In the genomic region with DNA sequence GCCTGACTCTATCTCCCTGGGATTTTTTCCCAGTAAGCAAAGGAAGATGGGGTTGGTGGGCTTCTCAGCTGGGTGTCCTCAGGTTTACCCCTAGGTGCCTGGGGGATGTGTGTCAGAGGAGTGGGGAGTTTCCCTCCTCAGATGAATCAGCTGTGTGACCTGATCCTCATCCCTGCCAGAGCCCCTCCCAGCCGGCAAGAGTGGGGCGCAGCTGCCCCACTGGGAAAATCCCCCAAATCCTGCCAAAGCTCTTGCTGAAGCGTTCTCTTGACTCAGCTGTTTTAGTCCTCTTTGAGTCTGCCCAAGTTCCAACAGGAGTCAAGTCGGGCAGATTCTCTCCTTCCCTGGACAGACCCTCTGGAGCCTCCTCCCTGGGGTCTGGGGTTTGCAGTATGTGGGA, we compare ENCODE assay signal across 14 cellular contexts. TPM values are rescaled to one million over a fixed set of nuclear protein-coding genes. Genes with fewer than 3 reads are reported as not detected.
DNase-seq lines count a peak whose midpoint lies in the region; ATAC-seq, FAIRE-seq and TF ChIP-seq lines count a peak whose summit lies in the region.
"Had no signal": no experiment of that assay in that cellular context is flagged by ENCODE, and none has a peak within 500 bp of the region (broad histone marks: within the 10 kb centered on the region; RNA-seq: fewer than 3 reads in every experiment).

No MANE protein-coding gene starts in this region.

- WGBS in mesodermal cell (ENCODE audit: insufficient coverage in 2 of 2), 2 experiments: 89 to 96% methylated on average over 3 of the region's 4 CpGs

- H3K4me1 ChIP-seq in mesodermal cell (ENCODE audit: control insufficient read depth, insufficient read depth, low read length, poor library complexity, severe bottlenecking): peaks cover 57% of the 10 kb centered on the region

- TF ChIP-seq CTCF in AG09319 (IDR thresholded peaks at IDR 0.05; ENCODE audit: low read depth, low read length): no peak
- no peak for TF ChIP-seq CTCF in bronchial epithelial cell (IDR thresholded peaks at IDR 0.05; ENCODE audit: insufficient read depth, low read length, severe bottlenecking)

- peaks cover 2% of the 10 kb centered on the region for H3K36me3 ChIP-seq in bronchial epithelial cell (ENCODE audit: control insufficient read depth, insufficient read depth, low read length)
- peaks cover 14% of the 10 kb centered on the region for H3K36me3 ChIP-seq in mesodermal cell (ENCODE audit: control insufficient read depth, insufficient read depth, low read length)

- H3K9me3 ChIP-seq in mesodermal cell (ENCODE audit: control insufficient read depth, low read length): no peaks in the 10 kb centered on the region
- H3K9me3 ChIP-seq: neutrophil, stomach had no signal

- ATAC-seq in HG02840 (IDR thresholded peaks at IDR 0.05; ENCODE audit: low FRiP score, unreplicated experiment): no peak

- peak; percentile 56 for DNase-seq in AG09319 (ENCODE audit: extremely low read depth, low read depth)
- DNase-seq in LHCN-M2 (ENCODE audit: low read depth): peak; percentile 94
- DNase-seq in bronchial epithelial cell (ENCODE audit: low read depth): peak; percentile 91
- DNase-seq in SKM-1 (lab: John Stamatoyannopoulos, UW; ENCODE audit: unreplicated experiment): no peak
- DNase-seq in NCI-H2081 treated with DMSO at 0.1 percent for 48 hours (lab: John Stamatoyannopoulos, UW): no peak
- DNase-seq in anterior cingulate cortex (lab: John Stamatoyannopoulos, UW): no peak
- DNase-seq: CD4-positive, alpha-beta memory T cell; foreskin melanocyte; stimulated activated CD4-positive, alpha-beta T cell treated with anti-CD3 and anti-CD28 coated beads, Interleukin-2, amount 100 ng/mL, for 24 hours; stomach had no signal

- H3K27ac ChIP-seq in mesodermal cell (ENCODE audit: low read depth, low read length, severe bottlenecking): peak overlapping the region; percentile 41
- H3K27ac ChIP-seq: HL-60, neutrophil had no signal

- no peak for FAIRE-seq in bronchial epithelial cell (lab: Jason Lieb, UNC)

- no peak overlapping the region for H3K4me3 ChIP-seq in bronchial epithelial cell (ENCODE audit: low read depth, low read length)
- no peak overlapping the region for H3K4me3 ChIP-seq in mesodermal cell (ENCODE audit: extremely low read depth, insufficient read depth, low read length, poor library complexity, severe bottlenecking)
- H3K4me3 ChIP-seq: stomach had no signal

- H3K27me3 ChIP-seq in bronchial epithelial cell (ENCODE audit: control insufficient read depth, insufficient read depth, low read length): no peaks in the 10 kb centered on the region
- H3K27me3 ChIP-seq: neutrophil, stomach had no signal

RNA-seq across cellular contexts. Expression of a gene that starts 6.0 kb away (rescaled TPM):
- 57.1 and 69.1 TPM in 2 replicates for total RNA-seq in LHCN-M2 (2014; rRNA removed)
- polyA plus RNA-seq in LHCN-M2 (2012): 136 TPM
- total RNA-seq in bronchial epithelial cell: 8.4 and 12.9 TPM in 2 replicates
- 38.1 TPM for polyA plus RNA-seq in mesodermal cell (2013, experiment 1 of 2)
- 32.2 TPM for polyA plus RNA-seq in mesodermal cell (2013, experiment 2 of 2)

RNA-seq across cellular contexts. Expression of a gene that starts 6.4 kb away (rescaled TPM):
- total RNA-seq in LHCN-M2 (2014; rRNA removed) (375 and 383 TPM in 2 replicates), bronchial epithelial cell (176 and 429 TPM in 2 replicates)
- 911 TPM for polyA plus RNA-seq in LHCN-M2 (2012)
- polyA plus RNA-seq in mesodermal cell (2013, experiment 1 of 2): 160 TPM
- 120 TPM for polyA plus RNA-seq in mesodermal cell (2013, experiment 2 of 2)

RNA-seq across cellular contexts. Expression of a gene that starts 12.7 kb away (rescaled TPM):
- total RNA-seq in LHCN-M2 (2014; rRNA removed) (257 and 266 TPM in 2 replicates), bronchial epithelial cell (2.6 and 3.1 TPM in 2 replicates)
- 146 TPM for polyA plus RNA-seq in LHCN-M2 (2012)
- 14.7 TPM for polyA plus RNA-seq in mesodermal cell (2013, experiment 1 of 2)
- 13.0 TPM for polyA plus RNA-seq in mesodermal cell (2013, experiment 2 of 2)

RNA-seq across cellular contexts. Expression of a gene that starts 22.4 kb away (rescaled TPM):
- total RNA-seq in LHCN-M2 (2014; rRNA removed) (91.2 and 95.5 TPM in 2 replicates), bronchial epithelial cell (19.6 and 29.7 TPM in 2 replicates)
- polyA plus RNA-seq in LHCN-M2 (2012): 116 TPM
- polyA plus RNA-seq in mesodermal cell (2013, experiment 1 of 2): 22.8 TPM
- polyA plus RNA-seq in mesodermal cell (2013, experiment 2 of 2): 20.5 TPM

RNA-seq across cellular contexts. Expression of a gene that starts 24.6 kb away (rescaled TPM):
- 165 and 171 TPM in 2 replicates for total RNA-seq in LHCN-M2 (2014; rRNA removed)
- polyA plus RNA-seq in LHCN-M2 (2012): 159 TPM
- 103 and 157 TPM in 2 replicates for total RNA-seq in bronchial epithelial cell
- polyA plus RNA-seq in mesodermal cell (2013, experiment 1 of 2): 64.0 TPM
- polyA plus RNA-seq in mesodermal cell (2013, experiment 2 of 2): 65.6 TPM

Comparison
In these comparisons a context has a peak if more than half of its experiments do, and no peak if none do; other contexts are left out.
1. DNase-seq: peak in AG09319 (single experiment), LHCN-M2 (single experiment) and bronchial epithelial cell (single experiment); none in SKM-1 (single experiment), NCI-H2081 treated with DMSO at 0.1 percent for 48 hours (single experiment) and anterior cingulate cortex (0 of 58).
2. RNA of a gene that starts 12.7 kb away (total RNA-seq): 257 to 266 TPM in LHCN-M2; 2.6 to 3.1 TPM in bronchial epithelial cell; every median in the first group is over 10 times any median in the second.